Comparison of ENCODE assay signal across 22 cellular contexts in the genomic region with DNA sequence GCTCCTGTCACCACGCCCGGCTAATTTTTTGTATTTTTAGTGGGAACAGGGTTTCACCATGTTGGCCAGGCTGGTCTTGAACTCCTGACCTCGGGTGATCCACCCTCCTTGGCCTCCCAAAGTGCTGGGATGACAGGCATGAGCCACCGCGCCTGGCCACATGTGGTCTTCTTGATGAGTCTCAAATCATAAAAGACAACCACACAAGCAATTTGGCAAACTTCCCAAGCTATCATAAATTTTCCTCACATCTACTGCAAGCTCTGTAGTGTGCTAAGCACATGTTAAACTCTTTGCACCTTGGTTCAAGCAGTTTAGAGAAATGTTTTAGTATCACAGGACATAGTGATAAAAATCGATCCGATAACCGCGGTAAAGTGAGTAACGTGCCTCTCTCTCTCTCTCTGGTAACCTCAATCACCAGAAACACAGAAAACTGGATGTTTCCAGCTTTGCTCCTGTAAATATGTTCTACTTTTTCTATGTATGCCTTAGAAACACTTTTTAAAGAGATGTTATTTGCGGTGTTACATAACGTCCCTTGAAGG.
DNase-seq lines count a peak whose midpoint lies in the region; TF ChIP-seq lines count a peak whose summit lies in the region.
"Had no signal": no experiment of that assay in that cellular context is flagged by ENCODE, and none has a peak within 500 bp of the region (broad histone marks: within the 10 kb centered on the region; RNA-seq: fewer than 3 reads in every experiment).

No MANE protein-coding gene starts in this region.

- H3K4me3 ChIP-seq in fibroblast of villous mesenchyme (ENCODE audit: low read depth, low read length) (no peak overlapping the region), vagina (no peak overlapping the region)
- H3K4me3 ChIP-seq: gastrocnemius medialis, pancreas, SJCRH30, suprapubic skin had no signal

- H3K4me1 Mint-ChIP-seq in activated CD4-positive, alpha-beta T cell treated with anti-CD3 and anti-CD28 coated beads, Interleukin-2, amount 10 ng/mL, durations not matched to agents 24 days and 14 days: no peaks in the 10 kb centered on the region
- H3K4me1 Mint-ChIP-seq: activated CD8-positive, alpha-beta memory T cell treated with anti-CD3 and anti-CD28 coated beads, Interleukin-2, amount 10 ng/mL, durations not matched to agents 7 days and 5 days had no signal

- H3K27me3 ChIP-seq in vagina: no peaks in the 10 kb centered on the region
- H3K27me3 ChIP-seq: gastrocnemius medialis, pancreas, SJCRH30, suprapubic skin had no signal

- H3K27me3 Mint-ChIP-seq in activated CD4-positive, alpha-beta T cell treated with anti-CD3 and anti-CD28 coated beads, Interleukin-2, amount 10 ng/mL, durations not matched to agents 24 days and 14 days: no peaks in the 10 kb centered on the region
- H3K27me3 Mint-ChIP-seq: activated CD8-positive, alpha-beta memory T cell treated with anti-CD3 and anti-CD28 coated beads, Interleukin-2, amount 10 ng/mL, durations not matched to agents 7 days and 5 days; B cell; IgD-negative memory B cell; naive thymus-derived CD8-positive, alpha-beta T cell had no signal

- intact Hi-C loops in vagina (cut with DNase I): no loop called here
- intact Hi-C loops in activated CD4-positive, alpha-beta T cell treated with anti-CD3 and anti-CD28 coated beads, Interleukin-2, amount 10 ng/mL, durations not matched to agents 24 days and 14 days (cut with micrococcal nuclease): no loop called here

- no peaks in the 10 kb centered on the region for H3K36me3 ChIP-seq in vagina
- H3K36me3 ChIP-seq: gastrocnemius medialis, SJCRH30 had no signal

- TF ChIP-seq CTCF in fibroblast of villous mesenchyme (IDR thresholded peaks at IDR 0.05; ENCODE audit: insufficient read depth, low read depth, low read length): no peak
- no peak for TF ChIP-seq CTCF in vagina (IDR thresholded peaks at IDR 0.05)

- no peak for TF ChIP-seq POLR2A in vagina (IDR thresholded peaks at IDR 0.05)

- H3K27ac Mint-ChIP-seq in activated CD4-positive, alpha-beta T cell treated with anti-CD3 and anti-CD28 coated beads, Interleukin-2, amount 10 ng/mL, durations not matched to agents 24 days and 14 days: no peak overlapping the region
- H3K27ac Mint-ChIP-seq: activated CD8-positive, alpha-beta memory T cell treated with anti-CD3 and anti-CD28 coated beads, Interleukin-2, amount 10 ng/mL, durations not matched to agents 7 days and 5 days; B cell; IgD-negative memory B cell; naive thymus-derived CD8-positive, alpha-beta T cell had no signal

- no peaks in the 10 kb centered on the region for H3K4me1 ChIP-seq in vagina
- H3K4me1 ChIP-seq: gastrocnemius medialis, pancreas, SJCRH30, suprapubic skin had no signal

- DNase-seq in EL (peak; percentile 23), LoVo (ENCODE audit: low spot score) (peak; percentile 43), fibroblast of villous mesenchyme (ENCODE audit: low read depth) (peak; percentile 81), stromal cell of bone marrow (ENCODE audit: low read depth) (peak; percentile 3), vagina (ENCODE audit: extremely low spot score in 2 of 2) (no peak)
- no peak for DNase-seq in NK-92 treated with Interleukin-12 subunit alpha and Interleukin-12 subunit beta, amount 100 ng/mL, for 24 hours (lab: John Stamatoyannopoulos, UW)
- DNase-seq in activated CD4-positive, alpha-beta T cell treated with anti-CD3 and anti-CD28 coated beads, Interleukin-2, amount 10 ng/mL, durations not matched to agents 24 days and 14 days: no peak
- DNase-seq: activated CD4-positive, alpha-beta T cell treated with anti-CD3 and anti-CD28 coated beads for 48 hours; activated CD8-positive, alpha-beta memory T cell treated with anti-CD3 and anti-CD28 coated beads, Interleukin-2, amount 10 ng/mL, durations not matched to agents 7 days and 5 days; activated naive CD4-positive, alpha-beta T cell treated with anti-CD3 and anti-CD28 coated beads, Interleukin-2, amount 50 U/mL, for 16 hours; cerebellar nuclear complex; gastrocnemius medialis; kidney; naive thymus-derived CD8-positive, alpha-beta T cell; NCI-H1436 treated with DMSO at 0.1 percent for 48 hours; NCI-H524; SJCRH30 had no signal

- no peak overlapping the region for H3K27ac ChIP-seq in vagina
- H3K27ac ChIP-seq: epithelial cell of prostate, gastrocnemius medialis, pancreas, SJCRH30, suprapubic skin had no signal

- H3K36me3 Mint-ChIP-seq in activated CD4-positive, alpha-beta T cell treated with anti-CD3 and anti-CD28 coated beads, Interleukin-2, amount 10 ng/mL, durations not matched to agents 24 days and 14 days (ENCODE audit: low read depth): peaks cover 16% of the 10 kb centered on the region

- H3K9me3 Mint-ChIP-seq in activated CD4-positive, alpha-beta T cell treated with anti-CD3 and anti-CD28 coated beads, Interleukin-2, amount 10 ng/mL, durations not matched to agents 24 days and 14 days: peaks cover 9% of the 10 kb centered on the region

- no peak overlapping the region for H3K4me3 Mint-ChIP-seq in activated CD4-positive, alpha-beta T cell treated with anti-CD3 and anti-CD28 coated beads, Interleukin-2, amount 10 ng/mL, durations not matched to agents 24 days and 14 days
- H3K4me3 Mint-ChIP-seq: activated CD8-positive, alpha-beta memory T cell treated with anti-CD3 and anti-CD28 coated beads, Interleukin-2, amount 10 ng/mL, durations not matched to agents 7 days and 5 days; B cell; IgD-negative memory B cell; naive thymus-derived CD8-positive, alpha-beta T cell had no signal

- no peaks in the 10 kb centered on the region for H3K9me3 ChIP-seq in vagina
- H3K9me3 ChIP-seq: gastrocnemius medialis, pancreas, SJCRH30, suprapubic skin had no signal

Comparison
In these comparisons a context has a peak if more than half of its experiments do, and no peak if none do; other contexts are left out.
1. DNase-seq: peak in EL (single experiment), LoVo (single experiment), fibroblast of villous mesenchyme (single experiment) and stromal cell of bone marrow (single experiment); none in vagina (0 of 2), NK-92 treated with Interleukin-12 subunit alpha and Interleukin-12 subunit beta, amount 100 ng/mL, for 24 hours (single experiment) and activated CD4-positive, alpha-beta T cell treated with anti-CD3 and anti-CD28 coated beads, Interleukin-2, amount 10 ng/mL, durations not matched to agents 24 days and 14 days (single experiment).